In genomic region chr20:1388706-1389483, GRCh38 we compare ENCODE assay signal across 1 cellular context.
A peak's percentile ranks its signal among the peaks of the same experiment; 100 is the strongest.
TF ChIP-seq lines count a peak whose summit lies in the region.

No MANE protein-coding gene starts in this region.

TF ChIP-seq in HEK293, 187 proteins besides CTCF, POLR2A, EP300 and RAD21 (continued from another document):
- TF ChIP-seq SCRT1 (tag by site-specific recombination; IDR thresholded peaks at IDR 0.05; ENCODE audit: borderline replicate concordance) (peak; percentile 94), SETDB1 (IDR thresholded peaks at IDR 0.05; ENCODE audit: insufficient read length, low read length) (no peak)
- TF ChIP-seq, protein P1, sequence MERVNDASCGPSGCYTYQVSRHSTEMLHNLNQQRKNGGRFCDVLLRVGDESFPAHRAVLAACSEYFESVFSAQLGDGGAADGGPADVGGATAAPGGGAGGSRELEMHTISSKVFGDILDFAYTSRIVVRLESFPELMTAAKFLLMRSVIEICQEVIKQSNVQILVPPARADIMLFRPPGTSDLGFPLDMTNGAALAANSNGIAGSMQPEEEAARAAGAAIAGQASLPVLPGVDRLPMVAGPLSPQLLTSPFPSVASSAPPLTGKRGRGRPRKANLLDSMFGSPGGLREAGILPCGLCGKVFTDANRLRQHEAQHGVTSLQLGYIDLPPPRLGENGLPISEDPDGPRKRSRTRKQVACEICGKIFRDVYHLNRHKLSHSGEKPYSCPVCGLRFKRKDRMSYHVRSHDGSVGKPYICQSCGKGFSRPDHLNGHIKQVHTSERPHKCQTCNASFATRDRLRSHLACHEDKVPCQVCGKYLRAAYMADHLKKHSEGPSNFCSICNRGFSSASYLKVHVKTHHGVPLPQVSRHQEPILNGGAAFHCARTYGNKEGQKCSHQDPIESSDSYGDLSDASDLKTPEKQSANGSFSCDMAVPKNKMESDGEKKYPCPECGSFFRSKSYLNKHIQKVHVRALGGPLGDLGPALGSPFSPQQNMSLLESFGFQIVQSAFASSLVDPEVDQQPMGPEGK (tag by site-specific recombination; IDR thresholded peaks at IDR 0.05) = no peak
